Comparison of ENCODE assay signal across 8 cellular contexts in the genomic region with DNA sequence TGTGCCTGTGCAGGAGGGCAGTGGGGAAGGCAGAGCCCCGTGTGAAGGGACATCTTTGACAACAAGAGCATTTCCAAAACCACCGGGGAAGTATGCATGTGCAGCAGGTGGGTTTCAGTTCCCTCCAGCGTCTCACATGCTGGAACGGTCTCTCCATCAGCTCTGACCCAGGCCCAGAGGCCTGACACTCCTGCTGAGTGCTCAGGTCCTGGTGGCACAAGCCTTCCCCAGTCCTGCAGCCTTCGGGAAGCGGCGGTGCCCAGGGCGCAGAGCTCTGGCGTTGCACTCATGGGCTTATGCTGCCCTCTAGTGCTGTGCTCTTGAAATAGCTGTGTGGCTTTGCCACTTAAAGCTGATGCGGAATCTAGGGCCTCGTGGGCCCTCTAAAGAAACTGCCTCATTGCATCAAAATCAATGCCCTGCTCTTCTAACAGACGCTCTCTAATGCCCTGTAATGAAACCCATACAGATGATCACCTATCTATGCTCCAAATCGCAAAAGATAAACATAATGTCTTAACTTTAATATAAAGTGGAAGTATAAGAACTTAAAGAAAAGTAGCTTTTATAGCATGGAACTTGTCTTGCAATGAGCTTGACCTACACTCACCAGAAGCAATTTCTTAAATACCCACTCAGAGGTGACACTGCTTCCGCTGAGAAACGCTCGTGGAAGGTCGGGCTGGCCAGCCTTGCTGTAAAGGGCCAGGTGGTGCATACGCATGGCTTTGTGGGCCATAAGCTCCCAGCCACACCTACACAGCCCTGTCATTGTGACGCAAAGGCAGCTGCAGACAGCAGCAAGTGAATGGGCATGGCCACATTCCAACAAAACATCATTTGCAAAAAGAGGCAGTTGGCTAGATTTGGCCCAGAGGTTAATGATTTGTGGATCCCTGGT. TPM values are rescaled to one million over a fixed set of nuclear protein-coding genes. Genes with fewer than 3 reads are reported as not detected.
A peak's percentile ranks its signal among the peaks of the same experiment; 100 is the strongest.
DNase-seq lines count a peak whose midpoint lies in the region; ATAC-seq and TF ChIP-seq lines count a peak whose summit lies in the region.

No MANE protein-coding gene starts in this region.

- no peak overlapping the region for H2BK120ac ChIP-seq in trophoblast cell (ENCODE audit: insufficient read depth, low read length, poor library complexity)

- H3K9me3 ChIP-seq in trophoblast cell (ENCODE audit: insufficient read depth, low read depth, low read length) = no peaks in the 10 kb centered on the region

- H3K4me3 ChIP-seq in trophoblast cell (ENCODE audit: low read depth, low read length) = no peak overlapping the region

- no peaks in the 10 kb centered on the region for H3K9me3 Mint-ChIP-seq in activated naive CD4-positive, alpha-beta T cell treated with anti-CD3 and anti-CD28 coated beads for 36 hours
- peaks cover 5% of the 10 kb centered on the region for H3K9me3 Mint-ChIP-seq in glutamatergic neuron (ENCODE audit: unreplicated experiment)

- H2BK5ac ChIP-seq in trophoblast cell (ENCODE audit: low read depth, low read length, poor library complexity) = no peak overlapping the region

- H3K18ac ChIP-seq in trophoblast cell (ENCODE audit: low read length) = no peak overlapping the region

- H2AK5ac ChIP-seq in trophoblast cell (ENCODE audit: low read length) = no peak overlapping the region

- CTCF ChIA-PET in activated naive CD4-positive, alpha-beta T cell treated with anti-CD3 and anti-CD28 coated beads for 36 hours (lab: Charles Lee) = interaction anchor here (0.6 to 2.5 kb wide), 21 partner anchors 8 to 646 kb away, joined by 3 to 21 read pairs (median 4); no protein-coding TSS in a partner anchor

- no peaks in the 10 kb centered on the region for H3K27me3 ChIP-seq in trophoblast cell (ENCODE audit: insufficient read depth, low read length)

- H4K8ac ChIP-seq in trophoblast cell (ENCODE audit: low read depth, low read length) = no peak overlapping the region

- no peaks in the 10 kb centered on the region for H3K79me1 ChIP-seq in trophoblast cell (ENCODE audit: low read length)

- H3K79me2 ChIP-seq in trophoblast cell (ENCODE audit: control insufficient read depth, insufficient read depth, low read length, poor library complexity) = no peaks in the 10 kb centered on the region

- H3K14ac ChIP-seq in trophoblast cell (ENCODE audit: low read length) = no peak overlapping the region

- H4K91ac ChIP-seq in trophoblast cell (ENCODE audit: low read depth, low read length) = no peak overlapping the region

- no peaks in the 10 kb centered on the region for H3K4me1 Mint-ChIP-seq in activated naive CD4-positive, alpha-beta T cell treated with anti-CD3 and anti-CD28 coated beads for 36 hours (ENCODE audit: low read depth)
- H3K4me1 Mint-ChIP-seq in glutamatergic neuron (ENCODE audit: low read depth, unreplicated experiment) = no peaks in the 10 kb centered on the region

- H3K27ac Mint-ChIP-seq in activated naive CD4-positive, alpha-beta T cell treated with anti-CD3 and anti-CD28 coated beads for 36 hours = no peak overlapping the region
- no peak overlapping the region for H3K27ac Mint-ChIP-seq in glutamatergic neuron (ENCODE audit: unreplicated experiment)

- H3K4me3 Mint-ChIP-seq in activated naive CD4-positive, alpha-beta T cell treated with anti-CD3 and anti-CD28 coated beads for 36 hours = no peak overlapping the region
- H3K4me3 Mint-ChIP-seq in glutamatergic neuron (ENCODE audit: unreplicated experiment) = no peak overlapping the region

- no peak overlapping the region for H3K23ac ChIP-seq in trophoblast cell (ENCODE audit: low read length)

- WGBS in trophoblast cell (ENCODE audit: extremely low coverage, insufficient coverage, insufficient read length) = no CpG with 5 or more reads among the region's 19 CpGs

- no peak overlapping the region for H3K27ac ChIP-seq in trophoblast cell (ENCODE audit: low read depth, low read length)

- no peak overlapping the region for H3K4ac ChIP-seq in trophoblast cell (ENCODE audit: low read depth, low read length)

- H2BK12ac ChIP-seq in trophoblast cell (ENCODE audit: low read length) = no peak overlapping the region

- no peaks in the 10 kb centered on the region for H3K36me3 Mint-ChIP-seq in activated naive CD4-positive, alpha-beta T cell treated with anti-CD3 and anti-CD28 coated beads for 36 hours (ENCODE audit: low read depth)
- no peaks in the 10 kb centered on the region for H3K36me3 Mint-ChIP-seq in glutamatergic neuron (ENCODE audit: unreplicated experiment)

- no peak overlapping the region for H2AFZ ChIP-seq in trophoblast cell (ENCODE audit: insufficient read depth, low read length, poor library complexity)

- no peak overlapping the region for H3K4me2 ChIP-seq in trophoblast cell (ENCODE audit: low read length)

- H3K9ac ChIP-seq in trophoblast cell (ENCODE audit: low read length) = no peak overlapping the region

- peaks cover 3% of the 10 kb centered on the region for H3K27me3 Mint-ChIP-seq in activated naive CD4-positive, alpha-beta T cell treated with anti-CD3 and anti-CD28 coated beads for 36 hours (ENCODE audit: low read depth)
- no peaks in the 10 kb centered on the region for H3K27me3 Mint-ChIP-seq in glutamatergic neuron (ENCODE audit: unreplicated experiment)

- intact Hi-C loops in activated naive CD4-positive, alpha-beta T cell treated with anti-CD3 and anti-CD28 coated beads for 36 hours (cut with micrococcal nuclease) = loop anchor here (1.0 to 2.0 kb wide), 3 partner anchors 139 to 609 kb away; no protein-coding TSS in a partner anchor

- no peak overlapping the region for H4K12ac ChIP-seq in trophoblast cell (ENCODE audit: low read depth, low read length)

- DNase-seq in EH (ENCODE audit: low read depth) = peak; percentile 40
- peak; percentile 74 for DNase-seq in HuH-7.5 (ENCODE audit: low spot score)
- peak; percentile 48 for DNase-seq in RPMI7951 (ENCODE audit: low read depth)
- peak; percentile 61 for DNase-seq in activated naive CD4-positive, alpha-beta T cell treated with anti-CD3 and anti-CD28 coated beads for 36 hours
- peak; percentile 79 for DNase-seq in glutamatergic neuron
- DNase-seq in trophoblast cell = peak; percentile 65 to 87

- no peaks in the 10 kb centered on the region for H3K36me3 ChIP-seq in trophoblast cell (ENCODE audit: control insufficient read depth in 1 of 2, insufficient read depth in 2 of 2, low read length in 2 of 2)

- ATAC-seq in GM21529 (IDR thresholded peaks at IDR 0.05; ENCODE audit: unreplicated experiment) = peak; percentile 67
- ATAC-seq in GM21786 (IDR thresholded peaks at IDR 0.05; ENCODE audit: unreplicated experiment) = no peak

- TF ChIP-seq CTCF in glutamatergic neuron (IDR thresholded peaks at IDR 0.05; ENCODE audit: partially characterized antibody, unreplicated experiment) = peak; percentile 82

- no peaks in the 10 kb centered on the region for H3K4me1 ChIP-seq in trophoblast cell (ENCODE audit: control insufficient read depth in 1 of 2, insufficient read depth in 2 of 2, low read length in 2 of 2)

RNA-seq across cellular contexts. Expression of a gene that starts 38.6 kb away (rescaled TPM):
- total RNA-seq in RPMI7951 (2014; rRNA removed; shearing (Covaris generic)) = not detected in 2 replicates
- total RNA-seq in activated naive CD4-positive, alpha-beta T cell treated with anti-CD3 and anti-CD28 coated beads for 36 hours = not detected
- total RNA-seq in glutamatergic neuron (ENCODE audit: unreplicated experiment) = not detected
- not detected in 2 replicates for polyA plus RNA-seq in trophoblast cell (2013)

RNA-seq across cellular contexts. Expression of a gene that starts 52.8 kb away (rescaled TPM):
- total RNA-seq in RPMI7951 (2014; rRNA removed; shearing (Covaris generic)) = 17.5 TPM in 2 replicates
- total RNA-seq in activated naive CD4-positive, alpha-beta T cell treated with anti-CD3 and anti-CD28 coated beads for 36 hours = 10 to 100 TPM; 13.4 to 16.4 TPM
- total RNA-seq in glutamatergic neuron (ENCODE audit: unreplicated experiment) = 2.6 TPM
- 14.9 and 19.4 TPM in 2 replicates for polyA plus RNA-seq in trophoblast cell (2013)
